ENCODE assay signal across 23 cellular contexts in the genomic region with DNA sequence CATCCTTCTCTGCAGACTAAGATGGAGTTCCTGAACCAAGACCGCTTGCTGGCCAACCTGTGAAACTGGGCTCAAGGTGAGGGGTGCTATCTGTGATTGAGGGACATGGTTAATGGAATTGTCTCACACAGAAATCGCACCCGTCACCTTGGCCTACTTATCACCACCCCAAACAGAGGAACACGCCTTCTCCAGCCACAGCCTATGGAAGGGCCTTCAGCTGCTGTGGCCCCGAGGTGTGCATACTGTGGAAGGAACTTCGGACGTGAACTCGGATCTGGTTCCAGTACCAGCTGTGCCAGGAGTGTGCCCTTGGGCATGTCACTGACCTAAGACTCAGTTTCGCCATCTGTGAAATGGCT. TPM values are rescaled to one million over a fixed set of nuclear protein-coding genes. Genes with fewer than 3 reads are reported as not detected.
DNase-seq lines count a peak whose midpoint lies in the region; ATAC-seq, FAIRE-seq and TF ChIP-seq lines count a peak whose summit lies in the region.
"Had no signal": no experiment of that assay in that cellular context is flagged by ENCODE, and none has a peak within 500 bp of the region (broad histone marks: within the 10 kb centered on the region; RNA-seq: fewer than 3 reads in every experiment).

No MANE protein-coding gene starts in this region.

- H3K36me3 ChIP-seq in CD8-positive, alpha-beta T cell (ENCODE audit: insufficient read depth, low read length) = peaks cover 75% of the 10 kb centered on the region
- no peaks in the 10 kb centered on the region for H3K36me3 ChIP-seq in neural progenitor cell
- H3K36me3 ChIP-seq: ascending aorta, gastrocnemius medialis, Peyer's patch, right atrium auricular region had no signal

- peak overlapping the region; percentile 99 for H3K27ac Mint-ChIP-seq in CD8-positive, alpha-beta T cell
- peak overlapping the region; percentile 66 for H3K27ac Mint-ChIP-seq in activated naive CD8-positive, alpha-beta T cell treated with anti-CD3 and anti-CD28 coated beads, Interleukin-2, amount 10 ng/mL, durations not matched to agents 7 days and 5 days
- peak overlapping the region; percentile 53 for H3K27ac Mint-ChIP-seq in neural progenitor cell

- no peaks in the 10 kb centered on the region for H3K27me3 ChIP-seq in CD8-positive, alpha-beta T cell (ENCODE audit: insufficient read depth, low read length)
- no peaks in the 10 kb centered on the region for H3K27me3 ChIP-seq in neural progenitor cell
- H3K27me3 ChIP-seq: ascending aorta, gastrocnemius medialis, Peyer's patch, right atrium auricular region had no signal

- peak; percentile 16 for FAIRE-seq in HTR-8/SVneo (lab: Jason Lieb, UNC)
- FAIRE-seq: K562 had no signal

- no peak overlapping the region for H3K9ac ChIP-seq in neural progenitor cell
- H3K9ac ChIP-seq: GM23248 had no signal

- H3K9me3 Mint-ChIP-seq in CD8-positive, alpha-beta T cell = no peaks in the 10 kb centered on the region
- H3K9me3 Mint-ChIP-seq in activated naive CD8-positive, alpha-beta T cell treated with anti-CD3 and anti-CD28 coated beads, Interleukin-2, amount 10 ng/mL, durations not matched to agents 7 days and 5 days = no peaks in the 10 kb centered on the region
- H3K9me3 Mint-ChIP-seq in neural progenitor cell = peaks cover 2% of the 10 kb centered on the region

- H3K4me1 Mint-ChIP-seq in CD8-positive, alpha-beta T cell (ENCODE audit: low read depth) = peaks cover 78% of the 10 kb centered on the region
- peaks cover 55% of the 10 kb centered on the region for H3K4me1 Mint-ChIP-seq in activated naive CD8-positive, alpha-beta T cell treated with anti-CD3 and anti-CD28 coated beads, Interleukin-2, amount 10 ng/mL, durations not matched to agents 7 days and 5 days
- H3K4me1 Mint-ChIP-seq in neural progenitor cell = peaks cover 24% of the 10 kb centered on the region

- no peak overlapping the region for H2AFZ ChIP-seq in neural progenitor cell (replicated peaks)
- H2AFZ ChIP-seq: GM23248 had no signal

- H3K27ac ChIP-seq in CD8-positive, alpha-beta T cell (ENCODE audit: low read depth, low read length) = no peak overlapping the region
- no peak overlapping the region for H3K27ac ChIP-seq in neural progenitor cell
- H3K27ac ChIP-seq: ascending aorta, gastrocnemius medialis, GM23248, Peyer's patch, right atrium auricular region had no signal

- no peaks in the 10 kb centered on the region for H3K27me3 Mint-ChIP-seq in CD8-positive, alpha-beta T cell (ENCODE audit: low read depth)
- no peaks in the 10 kb centered on the region for H3K27me3 Mint-ChIP-seq in activated naive CD8-positive, alpha-beta T cell treated with anti-CD3 and anti-CD28 coated beads, Interleukin-2, amount 10 ng/mL, durations not matched to agents 7 days and 5 days
- H3K27me3 Mint-ChIP-seq in neural progenitor cell (ENCODE audit: insufficient read depth, low read depth) = peaks cover 9% of the 10 kb centered on the region

- CTCF ChIA-PET in CD8-positive, alpha-beta T cell (lab: Charles Lee) = interaction anchor here (1.5 to 31.7 kb wide), 6 partner anchors 10 to 124 kb away, joined by 3 to 1143 read pairs (median 28); a partner anchor contains a TSS

- intact Hi-C loops in CD8-positive, alpha-beta T cell (cut with DNase I, micrococcal nuclease) = loop anchor here (2.0 to 5.0 kb wide), 2 partner anchors 83 to 112 kb away; no protein-coding TSS in a partner anchor

- H3K4me1 ChIP-seq in CD8-positive, alpha-beta T cell (ENCODE audit: insufficient read depth, low read length) = peaks cover 75% of the 10 kb centered on the region
- H3K4me1 ChIP-seq in neural progenitor cell = no peaks in the 10 kb centered on the region
- H3K4me1 ChIP-seq: Caco-2 had no signal

- no peak for TF ChIP-seq CTCF in CD8-positive, alpha-beta T cell (IDR thresholded peaks at IDR 0.05)
- no peak for TF ChIP-seq CTCF in neural progenitor cell (IDR thresholded peaks at IDR 0.05)

- no peaks in the 10 kb centered on the region for H3K9me3 ChIP-seq in CD8-positive, alpha-beta T cell (ENCODE audit: low read length)
- no peaks in the 10 kb centered on the region for H3K9me3 ChIP-seq in neural progenitor cell (ENCODE audit: low read depth)
- H3K9me3 ChIP-seq: ascending aorta, Caco-2, gastrocnemius medialis, Peyer's patch, right atrium auricular region had no signal

- no peak for ATAC-seq in CD8-positive, alpha-beta T cell
- ATAC-seq in activated naive CD8-positive, alpha-beta T cell treated with anti-CD3 and anti-CD28 coated beads, Interleukin-2, amount 10 ng/mL, durations not matched to agents 7 days and 5 days (ENCODE audit: low read depth) = no peak
- ATAC-seq in GM18873 (IDR thresholded peaks at IDR 0.05; ENCODE audit: low FRiP score, unreplicated experiment) = no peak
- ATAC-seq: esophagus mucosa, K562, SK-N-SH treated with all-trans-retinoic acid at 6 μM for 48 hours had no signal

- DNase-seq in CD8-positive, alpha-beta T cell = no peak
- DNase-seq in HTR-8/SVneo (ENCODE audit: insufficient read length, low spot score) (no peak), neural progenitor cell (ENCODE audit: low spot score) (no peak), iPS-NIHi7 (ENCODE audit: extremely low spot score) (no peak), SKM-1 (lab: John Stamatoyannopoulos, UW; ENCODE audit: unreplicated experiment) (no peak)
- DNase-seq in activated naive CD8-positive, alpha-beta T cell treated with anti-CD3 and anti-CD28 coated beads, Interleukin-2, amount 10 ng/mL, durations not matched to agents 7 days and 5 days = no peak
- DNase-seq: activated CD4-positive, alpha-beta T cell treated with anti-CD3 and anti-CD28 coated beads, Interleukin-2, amount 50 U/mL, for 1 hour; activated T-cell treated with anti-CD3 and anti-CD28 coated beads, Interleukin-2, amount 50 U/mL, for 48 hours; AML-193; Caco-2; effector CD4-positive, alpha-beta T cell; gastrocnemius medialis; NCI-H1930; NCI-H446; Peyer's patch; trophoblast cell had no signal

- no peaks in the 10 kb centered on the region for H3F3A ChIP-seq in neural progenitor cell (ENCODE audit: low read depth)

- H3K4me3 ChIP-seq in CD8-positive, alpha-beta T cell (ENCODE audit: low read depth, low read length) = no peak overlapping the region
- no peak overlapping the region for H3K4me3 ChIP-seq in neural progenitor cell
- H3K4me3 ChIP-seq: ascending aorta, gastrocnemius medialis, GM23248, K562, Peyer's patch, right atrium auricular region had no signal

- no peaks in the 10 kb centered on the region for H3K79me2 ChIP-seq in neural progenitor cell (ENCODE audit: low read depth)

- H3K4me3 Mint-ChIP-seq in CD8-positive, alpha-beta T cell = no peak overlapping the region
- no peak overlapping the region for H3K4me3 Mint-ChIP-seq in activated naive CD8-positive, alpha-beta T cell treated with anti-CD3 and anti-CD28 coated beads, Interleukin-2, amount 10 ng/mL, durations not matched to agents 7 days and 5 days
- H3K4me3 Mint-ChIP-seq in neural progenitor cell = no peak overlapping the region

- H3K36me3 Mint-ChIP-seq in CD8-positive, alpha-beta T cell = peaks cover 91% of the 10 kb centered on the region
- peaks cover 43% of the 10 kb centered on the region for H3K36me3 Mint-ChIP-seq in activated naive CD8-positive, alpha-beta T cell treated with anti-CD3 and anti-CD28 coated beads, Interleukin-2, amount 10 ng/mL, durations not matched to agents 7 days and 5 days
- peaks cover 8% of the 10 kb centered on the region for H3K36me3 Mint-ChIP-seq in neural progenitor cell

- POLR2A ChIA-PET in CD8-positive, alpha-beta T cell (lab: Charles Lee) = interaction anchor here (34.9 kb wide), 1 partner anchor 35 kb away, joined by 700 read pairs; a partner anchor contains a TSS
- POLR2A ChIA-PET in activated naive CD8-positive, alpha-beta T cell treated with anti-CD3 and anti-CD28 coated beads, Interleukin-2, amount 10 ng/mL, durations not matched to agents 7 days and 5 days (lab: Charles Lee) = interaction anchor here (1.0 to 10.9 kb wide), 2 partner anchors 10 to 39 kb away, joined by 3 to 198 read pairs; a partner anchor contains a TSS

- no peak overlapping the region for H3K4me2 ChIP-seq in neural progenitor cell

- peaks cover 21% of the 10 kb centered on the region for H4K20me1 ChIP-seq in neural progenitor cell (ENCODE audit: low read depth)

RNA-seq across cellular contexts. Expression of a gene that starts 44.4 kb away (rescaled TPM):
- total RNA-seq in CD8-positive, alpha-beta T cell = 100 to 1,000 TPM; 573 to 578 TPM
- total RNA-seq in activated naive CD8-positive, alpha-beta T cell treated with anti-CD3 and anti-CD28 coated beads, Interleukin-2, amount 10 ng/mL, durations not matched to agents 7 days and 5 days = 1,000 to 10,000 TPM; 1,124 to 1,144 TPM
- 49.2 and 71.2 TPM in 2 replicates for total RNA-seq in neural progenitor cell (ENCODE audit: low replicate concordance)

RNA-seq across cellular contexts. Expression of a gene that starts 49.9 kb away (rescaled TPM):
- under 1 TPM; 0.22 to 0.60 TPM for total RNA-seq in CD8-positive, alpha-beta T cell
- total RNA-seq in activated naive CD8-positive, alpha-beta T cell treated with anti-CD3 and anti-CD28 coated beads, Interleukin-2, amount 10 ng/mL, durations not matched to agents 7 days and 5 days = under 1 TPM; 0.14 to 0.28 TPM
- total RNA-seq in neural progenitor cell (ENCODE audit: low replicate concordance) = 0.25 TPM in 1 of 2 replicates, not detected in the other
- total RNA-seq: right atrium auricular region had no signal
